In the genomic region with DNA sequence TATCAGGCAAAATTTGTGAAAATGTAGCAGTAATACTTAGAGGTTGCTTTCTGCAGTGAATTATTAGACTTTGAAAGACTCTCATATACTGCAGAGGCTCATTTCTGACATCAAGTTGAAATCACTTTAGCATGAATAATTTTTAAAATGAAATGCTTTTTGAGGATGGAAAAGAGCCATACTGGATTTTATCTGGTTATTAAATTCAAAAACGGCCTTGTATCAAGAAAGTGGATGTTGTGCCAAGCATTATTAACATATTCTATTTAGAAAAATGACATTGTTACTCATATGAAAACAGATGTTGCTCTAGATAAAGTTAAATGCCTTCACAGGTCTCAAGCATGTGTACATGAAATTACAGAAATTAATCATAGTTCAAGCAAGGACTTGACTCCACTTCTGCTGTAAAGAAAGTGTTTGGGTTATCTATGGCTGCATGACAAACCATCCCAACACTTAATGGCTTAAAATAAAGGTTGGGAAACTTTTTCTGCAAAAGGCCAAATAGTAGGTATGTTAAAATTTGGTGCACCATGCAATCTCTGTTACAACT, we compare ENCODE assay signal across 19 cellular contexts.
DNase-seq lines count a peak whose midpoint lies in the region; ATAC-seq, FAIRE-seq and TF ChIP-seq lines count a peak whose summit lies in the region.
"Had no signal": no experiment of that assay in that cellular context is flagged by ENCODE, and none has a peak within 500 bp of the region (broad histone marks: within the 10 kb centered on the region; RNA-seq: fewer than 3 reads in every experiment).

No MANE protein-coding gene starts in this region.

- no peak for DNase-seq in K562 (ENCODE audit: extremely low read depth in 1 of 4, low spot score in 3 of 4)
- DNase-seq in fibroblast of the aortic adventitia (ENCODE audit: low read depth), result peak; percentile 35
- DNase-seq in hepatocyte (ENCODE audit: low spot score), result no peak
- no peak for DNase-seq in SJCRH30
- DNase-seq in coronary artery (ENCODE audit: low spot score), result no peak
- DNase-seq: CD8-positive, alpha-beta T cell; DMS 273 treated with DMSO at 0.1 percent for 48 hours; DMS79; EL; GDM1; H9 had no signal

- TF ChIP-seq POLR2A in K562 (conservative IDR thresholded peaks at IDR 0.05), result no peak

- CTCF ChIA-PET in K562 (lab: Yijun Ruan, JAX; ENCODE audit: low intra/inter-chr PET ratio), result no interaction called here

- no peak overlapping the region for H3K9ac ChIP-seq in OCI-LY3 (ENCODE audit: low read length)
- no peak overlapping the region for H3K9ac ChIP-seq in K562 (ENCODE audit: insufficient read depth in 1 of 2, low read depth in 2 of 2, low read length in 2 of 2)
- H3K9ac ChIP-seq: BLaER1 had no signal

- H3K4me2 ChIP-seq in OCI-LY3 (ENCODE audit: low read length), result peak overlapping the region; percentile 58
- no peak overlapping the region for H3K4me2 ChIP-seq in K562 (ENCODE audit: insufficient read depth, low read length)
- no peak overlapping the region for H3K4me2 ChIP-seq in hepatocyte
- H3K4me2 ChIP-seq: BLaER1, GM23338 had no signal

- no peak for TF ChIP-seq RAD21 in K562 (CRISPR knock-in tag; conservative IDR thresholded peaks at IDR 0.05 in 1 of 2, IDR thresholded peaks at IDR 0.05 in 1 of 2)

- TF ChIP-seq CTCF in OCI-LY3 (IDR thresholded peaks at IDR 0.05; ENCODE audit: low read depth, low read length), result no peak
- TF ChIP-seq CTCF in K562 (IDR thresholded peaks at IDR 0.05 in 2 of 3, conservative IDR thresholded peaks at IDR 0.05 in 1 of 3; ENCODE audit: insufficient read depth in 2 of 3, low read depth in 1 of 3, low read length in 3 of 3), result no peak
- no peak for TF ChIP-seq CTCF in fibroblast of the aortic adventitia (IDR thresholded peaks at IDR 0.05; ENCODE audit: insufficient read depth, low read length)
- TF ChIP-seq CTCF in hepatocyte (IDR thresholded peaks at IDR 0.05; ENCODE audit: poor library complexity), result no peak
- no peak for TF ChIP-seq CTCF in coronary artery (IDR thresholded peaks at IDR 0.05)

- H3K4me3 ChIP-seq in OCI-LY3 (ENCODE audit: low read length) (no peak overlapping the region), K562 (no peak overlapping the region), fibroblast of the aortic adventitia (ENCODE audit: low read depth, low read length) (no peak overlapping the region), hepatocyte (no peak overlapping the region), SJCRH30 (no peak overlapping the region), coronary artery (no peak overlapping the region)
- H3K4me3 ChIP-seq: BLaER1, GM12878, GM23338 had no signal

- TF ChIP-seq EP300 in K562 (IDR thresholded peaks at IDR 0.05; ENCODE audit: low read length), result no peak

- 0% methylated on average over 1 of the region's 1 CpG for WGBS in K562 (ENCODE audit: insufficient coverage, low coverage, missing lambda C conversion rate)
- 61% methylated on average over 1 of the region's 1 CpG for WGBS in hepatocyte (ENCODE audit: low lambda C conversion rate, missing lambda C conversion rate)

- intact Hi-C loops in K562 (cut with micrococcal nuclease), result no loop called here

- BruUV-seq in K562 (replicated peaks; lab: Mats Ljungman, UMichigan), result no TSS peak

- no peak for FAIRE-seq in K562 (lab: Jason Lieb, UNC)
- FAIRE-seq: D721Med, GM12878, GM18507 had no signal

- H3K27ac ChIP-seq in OCI-LY3 (ENCODE audit: low read length) (peak overlapping the region; percentile 21; the same call in 1 of the 2 replicates), K562 (ENCODE audit: extremely low read depth, low read depth, low read length) (no peak overlapping the region), hepatocyte (no peak overlapping the region), SJCRH30 (no peak overlapping the region), coronary artery (no peak overlapping the region)
- H3K27ac ChIP-seq: BLaER1, C4-2B had no signal

- no peaks in the 10 kb centered on the region for H3K27me3 ChIP-seq in OCI-LY3 (ENCODE audit: low read depth, low read length)
- H3K27me3 ChIP-seq in K562 (ENCODE audit: control insufficient read depth in 2 of 2, insufficient read depth in 2 of 2, low read length in 2 of 2), result no peaks in the 10 kb centered on the region
- H3K27me3 ChIP-seq in hepatocyte, result no peaks in the 10 kb centered on the region
- no peaks in the 10 kb centered on the region for H3K27me3 ChIP-seq in SJCRH30
- H3K27me3 ChIP-seq: BLaER1 had no signal

- in situ Hi-C loops in K562 (cut with MboI), result no loop called here

- H3K9me2 ChIP-seq in hepatocyte (replicated peaks; ENCODE audit: insufficient read depth), result no peaks in the 10 kb centered on the region

- no peaks in the 10 kb centered on the region for H3K36me3 ChIP-seq in OCI-LY3 (replicated peaks; ENCODE audit: low read depth, low read length)
- H3K36me3 ChIP-seq in K562 (ENCODE audit: control insufficient read depth, insufficient read depth, low read length), result no peaks in the 10 kb centered on the region
- no peaks in the 10 kb centered on the region for H3K36me3 ChIP-seq in hepatocyte (replicated peaks; ENCODE audit: insufficient read depth, low read depth)
- H3K36me3 ChIP-seq in SJCRH30, result no peaks in the 10 kb centered on the region
- H3K36me3 ChIP-seq: BLaER1 had no signal

- no peaks in the 10 kb centered on the region for H4K20me1 ChIP-seq in OCI-LY3 (ENCODE audit: insufficient read depth, low read length)
- H4K20me1 ChIP-seq in K562 (replicated peaks; ENCODE audit: control insufficient read depth, insufficient read depth, low read length), result no peaks in the 10 kb centered on the region
- H4K20me1 ChIP-seq in hepatocyte (ENCODE audit: insufficient read depth, poor library complexity, severe bottlenecking), result no peaks in the 10 kb centered on the region
- H4K20me1 ChIP-seq: BLaER1 had no signal

- POLR2A ChIA-PET in K562 (lab: Yijun Ruan, JAX), result no interaction called here

- no peaks in the 10 kb centered on the region for H3K79me2 ChIP-seq in OCI-LY3 (ENCODE audit: low read length)
- no peaks in the 10 kb centered on the region for H3K79me2 ChIP-seq in K562 (ENCODE audit: control insufficient read depth, insufficient read depth, low read length)
- H3K79me2 ChIP-seq in hepatocyte, result no peaks in the 10 kb centered on the region

- H3K4me1 ChIP-seq in OCI-LY3 (ENCODE audit: low read length), result peaks cover 24% of the 10 kb centered on the region
- no peaks in the 10 kb centered on the region for H3K4me1 ChIP-seq in K562 (replicated peaks in 1 of 2; ENCODE audit: control insufficient read depth in 2 of 2, insufficient read depth in 2 of 2, low read length in 2 of 2)
- no peaks in the 10 kb centered on the region for H3K4me1 ChIP-seq in hepatocyte (ENCODE audit: insufficient read depth)
- H3K4me1 ChIP-seq in SJCRH30, result no peaks in the 10 kb centered on the region
- H3K4me1 ChIP-seq: BLaER1 had no signal

- H3K9me3 ChIP-seq in OCI-LY3 (ENCODE audit: insufficient read depth, low read length), result no peaks in the 10 kb centered on the region
- no peaks in the 10 kb centered on the region for H3K9me3 ChIP-seq in K562 (replicated peaks; ENCODE audit: control insufficient read depth, insufficient read depth, low read depth, low read length)
- no peaks in the 10 kb centered on the region for H3K9me3 ChIP-seq in hepatocyte (ENCODE audit: low read depth)
- H3K9me3 ChIP-seq in SJCRH30 (replicated peaks), result no peaks in the 10 kb centered on the region; the same call in 1 of the 2 replicates

- no peak for ATAC-seq in K562
- ATAC-seq: CD8-positive, alpha-beta T cell; GM23338; HCT116 had no signal

- no peaks in the 10 kb centered on the region for H3K9me1 ChIP-seq in K562 (ENCODE audit: control insufficient read depth, insufficient read depth, low read length)

- no peak overlapping the region for H2AFZ ChIP-seq in OCI-LY3 (ENCODE audit: low read depth, low read length)
- 0 out of 2 replicates have a peak overlapping the region, but pooled peaks have one; percentile 14 for H2AFZ ChIP-seq in K562 (ENCODE audit: low read depth, low read length)
- no peak overlapping the region for H2AFZ ChIP-seq in hepatocyte
- H2AFZ ChIP-seq: GM23338 had no signal

TF ChIP-seq in K562, 482 proteins besides CTCF, POLR2A, EP300 and RAD21 (continues in another document):
- TF ChIP-seq, protein P1, sequence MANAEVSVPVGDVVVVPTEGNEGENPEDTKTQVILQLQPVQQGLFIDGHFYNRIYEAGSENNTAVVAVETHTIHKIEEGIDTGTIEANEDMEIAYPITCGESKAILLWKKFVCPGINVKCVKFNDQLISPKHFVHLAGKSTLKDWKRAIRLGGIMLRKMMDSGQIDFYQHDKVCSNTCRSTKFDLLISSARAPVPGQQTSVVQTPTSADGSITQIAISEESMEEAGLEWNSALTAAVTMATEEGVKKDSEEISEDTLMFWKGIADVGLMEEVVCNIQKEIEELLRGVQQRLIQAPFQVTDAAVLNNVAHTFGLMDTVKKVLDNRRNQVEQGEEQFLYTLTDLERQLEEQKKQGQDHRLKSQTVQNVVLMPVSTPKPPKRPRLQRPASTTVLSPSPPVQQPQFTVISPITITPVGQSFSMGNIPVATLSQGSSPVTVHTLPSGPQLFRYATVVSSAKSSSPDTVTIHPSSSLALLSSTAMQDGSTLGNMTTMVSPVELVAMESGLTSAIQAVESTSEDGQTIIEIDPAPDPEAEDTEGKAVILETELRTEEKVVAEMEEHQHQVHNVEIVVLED (CRISPR knock-in tag; IDR thresholded peaks at IDR 0.05), result no peak
